In genomic region chr17:49861150-49861884, GRCh38 we compare ENCODE assay signal across 8 cellular contexts. TPM values are rescaled to one million over a fixed set of nuclear protein-coding genes. Genes with fewer than 3 reads are reported as not detected.
DNase-seq lines count a peak whose midpoint lies in the region; ATAC-seq, FAIRE-seq and TF ChIP-seq lines count a peak whose summit lies in the region.

No MANE protein-coding gene starts in this region.

- H3K9ac ChIP-seq in H1 (replicated peaks in 1 of 4; ENCODE audit: extremely low read depth in 1 of 4, low read depth in 3 of 4, low read length in 3 of 4), result no peak overlapping the region

- H2BK12ac ChIP-seq in H1 (ENCODE audit: low read depth, low read length), result peak overlapping the region; percentile 30; the same call in 1 of the 2 replicates

- TF ChIP-seq CTCF in H1 (IDR thresholded peaks at IDR 0.05; ENCODE audit: control extremely low read depth in 1 of 3, insufficient read depth in 1 of 3, low read depth in 1 of 3, low read length in 3 of 3) (peak; percentile 75 to 89 (median 81)), stomach (IDR thresholded peaks at IDR 0.05) (peak in 5 of 7 experiments; percentile 77 to 88 (median 81))

- H3K4me3 ChIP-seq in H1 (ENCODE audit: extremely low read depth in 1 of 4, insufficient read depth in 2 of 4, low read depth in 3 of 4, low read length in 4 of 4) (0 out of 8 replicates have a peak overlapping the region, but pooled peaks of 1 of the 4 experiments have one; percentile 10), stomach (no peak overlapping the region)

- no peak overlapping the region for H4K8ac ChIP-seq in H1 (ENCODE audit: extremely low read depth, insufficient read depth, low read length)

- H2BK5ac ChIP-seq in H1 (ENCODE audit: low read depth, low read length), result no peak overlapping the region; the same call in 1 of the 2 replicates

- H3K79me1 ChIP-seq in H1 (ENCODE audit: low read depth, low read length), result no peaks in the 10 kb centered on the region

- WGBS in H1 (ENCODE audit: extremely low coverage in 1 of 2, insufficient coverage in 1 of 2, insufficient read length in 1 of 2, insufficient replicate concordance in 2 of 2, low coverage in 1 of 2, low lambda C conversion rate in 2 of 2, missing lambda C conversion rate in 1 of 2), 2 experiments, result 66% methylated on average over 13 of the region's 16 CpGs; no CpG with 5 or more reads in 1 of the 2 experiments
- 37 to 47% (median 39%) methylated on average over 16 of the region's 16 CpGs for WGBS in stomach, 5 donors

- peak; percentile 97 for TF ChIP-seq RAD21 in H1 (IDR thresholded peaks at IDR 0.05 in 1 of 2, conservative IDR thresholded peaks at IDR 0.05 in 1 of 2; ENCODE audit: low read depth in 2 of 2, low read length in 2 of 2)

- H3K27me3 Mint-ChIP-seq in activated CD4-positive, alpha-beta memory T cell treated with anti-CD3 and anti-CD28 coated beads, Interleukin-2, amount 10 ng/mL, durations not matched to agents 7 days and 5 days, result peaks cover 9% of the 10 kb centered on the region
- H3K27me3 Mint-ChIP-seq in natural killer cell treated with Interleukin-12 subunit alpha and Interleukin-12 subunit beta and Interleukin-15 and Interleukin-18, amount 100 ng/mL, for 72 hours, result peaks cover 0 to 9% of the 10 kb centered on the region in 2 donors

- H3K9me3 ChIP-seq in H1 (ENCODE audit: insufficient read depth in 2 of 2, low read depth in 1 of 2, low read length in 1 of 2) (no peaks in the 10 kb centered on the region), stomach (no peaks in the 10 kb centered on the region)

- H4K5ac ChIP-seq in H1 (ENCODE audit: insufficient read length, low read depth, low read length), result no peak overlapping the region

- H4K91ac ChIP-seq in H1 (replicated peaks; ENCODE audit: insufficient read length, low read length), result no peak overlapping the region

- H2BK15ac ChIP-seq in H1 (ENCODE audit: low read length), result peak overlapping the region; percentile 96; the same call in 1 of the 2 replicates

- no peak overlapping the region for H3K14ac ChIP-seq in H1 (ENCODE audit: insufficient read length)

- no peak overlapping the region for H3K27ac Mint-ChIP-seq in activated CD4-positive, alpha-beta memory T cell treated with anti-CD3 and anti-CD28 coated beads, Interleukin-2, amount 10 ng/mL, durations not matched to agents 7 days and 5 days
- no peak overlapping the region for H3K27ac Mint-ChIP-seq in natural killer cell treated with Interleukin-12 subunit alpha and Interleukin-12 subunit beta and Interleukin-15 and Interleukin-18, amount 100 ng/mL, for 72 hours

- ATAC-seq in Right ventricle myocardium inferior (peak; percentile 5), GM19463 (IDR thresholded peaks at IDR 0.05; ENCODE audit: unreplicated experiment) (no peak)
- ATAC-seq in natural killer cell treated with Interleukin-12 subunit alpha and Interleukin-12 subunit beta and Interleukin-15 and Interleukin-18, amount 100 ng/mL, for 72 hours, result peak; percentile 30 to 57

- TF ChIP-seq EP300 in H1 (IDR thresholded peaks at IDR 0.05; ENCODE audit: borderline replicate concordance in 1 of 2, low read depth in 2 of 2, low read length in 2 of 2) (no peak), stomach (IDR thresholded peaks at IDR 0.05) (no peak)

- H3K27ac ChIP-seq in H1 (ENCODE audit: low read depth, low read length) (no peak overlapping the region), stomach (no peak overlapping the region)

- H3K9me3 Mint-ChIP-seq in activated CD4-positive, alpha-beta memory T cell treated with anti-CD3 and anti-CD28 coated beads, Interleukin-2, amount 10 ng/mL, durations not matched to agents 7 days and 5 days, result no peaks in the 10 kb centered on the region
- H3K9me3 Mint-ChIP-seq in natural killer cell treated with Interleukin-12 subunit alpha and Interleukin-12 subunit beta and Interleukin-15 and Interleukin-18, amount 100 ng/mL, for 72 hours, result no peaks in the 10 kb centered on the region

- POLR2A ChIA-PET in activated CD4-positive, alpha-beta memory T cell treated with anti-CD3 and anti-CD28 coated beads, Interleukin-2, amount 10 ng/mL, durations not matched to agents 7 days and 5 days (lab: Charles Lee), result interaction anchor here (0.6 to 0.9 kb wide), 3 partner anchors 111 to 136 kb away, joined by 3 read pairs; no protein-coding TSS in a partner anchor
- POLR2A ChIA-PET in H1 (lab: Charles Lee; ENCODE audit: partially characterized antibody), result interaction anchor here (0.9 to 4.2 kb wide), 3 partner anchors 26 to 135 kb away, joined by 3 to 28 read pairs (median 3); partner anchors contain the start of gene DLX3

- H3K4me2 ChIP-seq in H1 (ENCODE audit: insufficient read depth in 1 of 2, low read depth in 2 of 2, low read length in 2 of 2), result no peak overlapping the region

- no peaks in the 10 kb centered on the region for H3K79me2 ChIP-seq in H1 (ENCODE audit: control insufficient read depth in 1 of 2, insufficient read depth in 2 of 2, low read length in 2 of 2)

- H3K4me1 ChIP-seq in H1 (replicated peaks in 1 of 4; ENCODE audit: control insufficient read depth in 3 of 4, insufficient read depth in 4 of 4, low read length in 3 of 4), result peaks cover 0 to 29% (median 19%) of the 10 kb centered on the region in 4 experiments; a peak in 6 of 7 replicates
- peaks cover 0 to 14% (median 4%) of the 10 kb centered on the region in 4 donors for H3K4me1 ChIP-seq in stomach

- H3K23me2 ChIP-seq in H1 (ENCODE audit: low read depth, low read length), result no peaks in the 10 kb centered on the region

- H3K4me1 Mint-ChIP-seq in activated CD4-positive, alpha-beta memory T cell treated with anti-CD3 and anti-CD28 coated beads, Interleukin-2, amount 10 ng/mL, durations not matched to agents 7 days and 5 days, result no peaks in the 10 kb centered on the region
- H3K4me1 Mint-ChIP-seq in natural killer cell treated with Interleukin-12 subunit alpha and Interleukin-12 subunit beta and Interleukin-15 and Interleukin-18, amount 100 ng/mL, for 72 hours (ENCODE audit: low read depth in 2 of 2), result peaks cover 4 to 6% of the 10 kb centered on the region in 2 donors

- no peak for FAIRE-seq in H1 (lab: Jason Lieb, UNC)

- H3K36me3 Mint-ChIP-seq in activated CD4-positive, alpha-beta memory T cell treated with anti-CD3 and anti-CD28 coated beads, Interleukin-2, amount 10 ng/mL, durations not matched to agents 7 days and 5 days (ENCODE audit: low read depth), result no peaks in the 10 kb centered on the region
- no peaks in the 10 kb centered on the region for H3K36me3 Mint-ChIP-seq in natural killer cell treated with Interleukin-12 subunit alpha and Interleukin-12 subunit beta and Interleukin-15 and Interleukin-18, amount 100 ng/mL, for 72 hours

- no peak overlapping the region for H2BK20ac ChIP-seq in H1 (ENCODE audit: low read length)

- no peak overlapping the region; the same call in 1 of the 2 replicates for H3K18ac ChIP-seq in H1 (ENCODE audit: extremely low read depth, low read length)

- CTCF ChIA-PET in activated CD4-positive, alpha-beta memory T cell treated with anti-CD3 and anti-CD28 coated beads, Interleukin-2, amount 10 ng/mL, durations not matched to agents 7 days and 5 days (lab: Charles Lee), result interaction anchor here (0.7 to 10.0 kb wide), 6 partner anchors 15 to 233 kb away, joined by 3 to 132 read pairs (median 4); partner anchors contain the start of gene DLX3
- CTCF ChIA-PET in H1 (lab: Charles Lee; ENCODE audit: partially characterized antibody), result interaction anchor here (0.5 to 26.5 kb wide), 29 partner anchors 10 to 1709 kb away, joined by 3 to 547 read pairs (median 6); partner anchors contain the start of genes DLX3 and SLC35B1

- no peak overlapping the region for H3K56ac ChIP-seq in H1 (replicated peaks; ENCODE audit: insufficient read length, low read depth, low read length)

- no peak overlapping the region for H3K4ac ChIP-seq in H1 (replicated peaks; ENCODE audit: insufficient read length, low read depth, low read length)

- no peak overlapping the region for H3K23ac ChIP-seq in H1 (ENCODE audit: insufficient read length)

- H3K4me3 Mint-ChIP-seq in activated CD4-positive, alpha-beta memory T cell treated with anti-CD3 and anti-CD28 coated beads, Interleukin-2, amount 10 ng/mL, durations not matched to agents 7 days and 5 days, result no peak overlapping the region
- no peak overlapping the region for H3K4me3 Mint-ChIP-seq in natural killer cell treated with Interleukin-12 subunit alpha and Interleukin-12 subunit beta and Interleukin-15 and Interleukin-18, amount 100 ng/mL, for 72 hours

- peaks cover 0 to 2% of the 10 kb centered on the region in 2 experiments for H4K20me1 ChIP-seq in H1 (replicated peaks in 1 of 2; ENCODE audit: control insufficient read depth in 1 of 2, insufficient read depth in 2 of 2, low read length in 2 of 2)

- no peak overlapping the region for H2AK5ac ChIP-seq in H1 (ENCODE audit: low read depth, low read length)

- no peak overlapping the region for H2BK120ac ChIP-seq in H1 (replicated peaks; ENCODE audit: low read depth, low read length)

- DNase-seq in Right ventricle myocardium inferior (ENCODE audit: missing footprints) (no peak), cardiac septum (ENCODE audit: low spot score) (no peak), NCI-H2227 (lab: John Stamatoyannopoulos, UW; ENCODE audit: unreplicated experiment) (peak; percentile 76), H1 (ENCODE audit: low read depth in 1 of 2, low spot score in 2 of 2) (peak in 1 of 2 experiments; percentile 77), stomach (no peak)
- DNase-seq in activated CD4-positive, alpha-beta memory T cell treated with anti-CD3 and anti-CD28 coated beads, Interleukin-2, amount 10 ng/mL, durations not matched to agents 7 days and 5 days, result peak; percentile 43
- no peak for DNase-seq in natural killer cell treated with Interleukin-12 subunit alpha and Interleukin-12 subunit beta and Interleukin-15 and Interleukin-18, amount 100 ng/mL, for 72 hours (ENCODE audit: low spot score)

- H2AFZ ChIP-seq in H1 (ENCODE audit: low read length), result no peak overlapping the region

- intact Hi-C loops in Right ventricle myocardium inferior (cut with DNase I), result loop anchor here (1.0 kb wide), 1 partner anchor 137 kb away; no protein-coding TSS in a partner anchor
- intact Hi-C loops in cardiac septum (cut with DNase I), result loop anchor here (1.0 kb wide), 1 partner anchor 137 kb away; no protein-coding TSS in a partner anchor
- intact Hi-C loops in stomach (cut with DNase I; ENCODE audit: low total_unique reads), result loop anchor here (5.0 kb wide), 1 partner anchor 136 kb away; the partner anchor contains the start of gene DLX3

- no peaks in the 10 kb centered on the region; a peak in 1 of 8 replicates for H3K36me3 ChIP-seq in H1 (ENCODE audit: control insufficient read depth in 2 of 4, insufficient read depth in 4 of 4, low read length in 3 of 4)
- no peaks in the 10 kb centered on the region for H3K36me3 ChIP-seq in stomach

- peaks cover 0 to 3% (median under 1%) of the 10 kb centered on the region in 4 experiments; a peak in 3 of 7 replicates for H3K27me3 ChIP-seq in H1 (replicated peaks in 1 of 4; ENCODE audit: control insufficient read depth in 3 of 4, extremely low read depth in 1 of 4, insufficient read depth in 3 of 4, low read length in 3 of 4)
- peaks cover 0 to 28% (median 4%) of the 10 kb centered on the region in 3 donors for H3K27me3 ChIP-seq in stomach

- TF ChIP-seq POLR2A in H1 (IDR thresholded peaks at IDR 0.05; ENCODE audit: control extremely low read depth in 1 of 2, low read depth in 2 of 2, low read length in 2 of 2), result no peak
- TF ChIP-seq POLR2A in stomach (IDR thresholded peaks at IDR 0.05), result no peak

RNA-seq across cellular contexts. Expression of gene TAC4, which starts 13.4 kb away (rescaled TPM):
- 0.43 TPM for total RNA-seq in Right ventricle myocardium inferior
- total RNA-seq in cardiac septum, result 1.7 TPM
- total RNA-seq in activated CD4-positive, alpha-beta memory T cell treated with anti-CD3 and anti-CD28 coated beads, Interleukin-2, amount 10 ng/mL, durations not matched to agents 7 days and 5 days, result not detected
- not detected in 2 replicates for total RNA-seq in H1 (2021; fragmentation: NEBNext Ultra II Directional; extraction: Animal tissue kit (Norgen Biotek cat#: 25700))
- 0.15 and 0.22 TPM in 2 replicates for polyA plus RNA-seq in H1 (2011; rRNA removed)
- 0.31 TPM for polyA plus RNA-seq in H1 (2011; cell fraction: cytosol; rRNA removed)
- 0.54 TPM for polyA plus RNA-seq in H1 (2011; cell fraction: nucleus; rRNA removed)
- 0.52 to 0.61 TPM in 2 of 4 replicates, not detected in the others for polyA plus RNA-seq in H1 (2012, experiment 1 of 2)
- polyA plus RNA-seq in H1 (2012, experiment 2 of 2), result not detected
- polyA plus RNA-seq in H1 (2013, experiment 1 of 2), result not detected
- not detected for polyA plus RNA-seq in H1 (2013, experiment 2 of 2)
- polyA minus RNA-seq in H1 (2011; rRNA and poly(A)+ RNA removed), result not detected in 2 replicates
- polyA minus RNA-seq in H1 (2011; cell fraction: cytosol; rRNA and poly(A)+ RNA removed), result not detected
- polyA minus RNA-seq in H1 (2011; cell fraction: nucleus; rRNA and poly(A)+ RNA removed), result not detected
- not detected for total RNA-seq in natural killer cell treated with Interleukin-12 subunit alpha and Interleukin-12 subunit beta and Interleukin-15 and Interleukin-18, amount 100 ng/mL, for 72 hours
- not detected for total RNA-seq in stomach
- polyA plus RNA-seq in stomach, result not detected

Comparison
In these comparisons a context has a peak if more than half of its experiments do, and no peak if none do; other contexts are left out.
1. DNase-seq: peak in NCI-H2227 (single experiment) and activated CD4-positive, alpha-beta memory T cell treated with anti-CD3 and anti-CD28 coated beads, Interleukin-2, amount 10 ng/mL, durations not matched to agents 7 days and 5 days (single experiment); none in Right ventricle myocardium inferior (single experiment), cardiac septum (single experiment), natural killer cell treated with Interleukin-12 subunit alpha and Interleukin-12 subunit beta and Interleukin-15 and Interleukin-18, amount 100 ng/mL, for 72 hours (single experiment) and stomach (single experiment).